In genomic region chr4:2462218-2462991, GRCh38 we compare ENCODE assay signal across 8 cellular contexts. TPM values are rescaled to one million over a fixed set of nuclear protein-coding genes. Genes with fewer than 3 reads are reported as not detected.
DNase-seq lines count a peak whose midpoint lies in the region; ATAC-seq and TF ChIP-seq lines count a peak whose summit lies in the region.

No MANE protein-coding gene starts in this region.

- H3K4me3 ChIP-seq in CD8-positive, alpha-beta memory T cell (ENCODE audit: low read length) = no peak overlapping the region
- H3K4me3 ChIP-seq in SJSA1 (peak overlapping the region; percentile 39), osteoblast (ENCODE audit: insufficient read depth, low read length) (peak overlapping the region; percentile 67), thoracic aorta (peak overlapping the region; percentile 83)

- H2AFZ ChIP-seq in osteoblast (ENCODE audit: low read length) = peak overlapping the region; percentile 70

- TF ChIP-seq CTCF in glutamatergic neuron (IDR thresholded peaks at IDR 0.05; ENCODE audit: partially characterized antibody, unreplicated experiment) (no peak), osteoblast (IDR thresholded peaks at IDR 0.05; ENCODE audit: extremely low read depth, low read depth, low read length) (no peak), thoracic aorta (IDR thresholded peaks at IDR 0.05) (peak; percentile 46)

- H3K27ac ChIP-seq in CD8-positive, alpha-beta memory T cell (ENCODE audit: low read depth, low read length) = no peak overlapping the region
- no peak overlapping the region for H3K27ac ChIP-seq in SJSA1
- no peak overlapping the region for H3K27ac ChIP-seq in osteoblast (ENCODE audit: low read depth, low read length)
- no peak overlapping the region for H3K27ac ChIP-seq in thoracic aorta

- H3K9me3 Mint-ChIP-seq in CD8-positive, alpha-beta memory T cell = no peaks in the 10 kb centered on the region
- no peaks in the 10 kb centered on the region for H3K9me3 Mint-ChIP-seq in activated naive CD4-positive, alpha-beta T cell treated with anti-CD3 and anti-CD28 coated beads, Interleukin-2, amount 50 U/mL, for 24 hours
- H3K9me3 Mint-ChIP-seq in glutamatergic neuron (ENCODE audit: unreplicated experiment) = peaks cover 5% of the 10 kb centered on the region

- H3K36me3 Mint-ChIP-seq in CD8-positive, alpha-beta memory T cell = peaks cover 0 to 1% (median 0%) of the 10 kb centered on the region in 3 donors
- H3K36me3 Mint-ChIP-seq in activated naive CD4-positive, alpha-beta T cell treated with anti-CD3 and anti-CD28 coated beads, Interleukin-2, amount 50 U/mL, for 24 hours = no peaks in the 10 kb centered on the region
- H3K36me3 Mint-ChIP-seq in glutamatergic neuron (ENCODE audit: unreplicated experiment) = no peaks in the 10 kb centered on the region

- H3K36me3 ChIP-seq in CD8-positive, alpha-beta memory T cell (ENCODE audit: insufficient read depth, low read length) = no peaks in the 10 kb centered on the region
- H3K36me3 ChIP-seq in SJSA1 (no peaks in the 10 kb centered on the region), osteoblast (ENCODE audit: insufficient read depth, low read length) (no peaks in the 10 kb centered on the region), thoracic aorta (no peaks in the 10 kb centered on the region)

- peaks cover 6 to 16% (median 15%) of the 10 kb centered on the region in 3 donors for H3K4me1 Mint-ChIP-seq in CD8-positive, alpha-beta memory T cell
- peaks cover 20% of the 10 kb centered on the region for H3K4me1 Mint-ChIP-seq in activated naive CD4-positive, alpha-beta T cell treated with anti-CD3 and anti-CD28 coated beads, Interleukin-2, amount 50 U/mL, for 24 hours
- H3K4me1 Mint-ChIP-seq in glutamatergic neuron (ENCODE audit: low read depth, unreplicated experiment) = no peaks in the 10 kb centered on the region

- H3K4me3 Mint-ChIP-seq in CD8-positive, alpha-beta memory T cell = peak overlapping the region; percentile 67 to 91 (median 75)
- H3K4me3 Mint-ChIP-seq in activated naive CD4-positive, alpha-beta T cell treated with anti-CD3 and anti-CD28 coated beads, Interleukin-2, amount 50 U/mL, for 24 hours = peak overlapping the region; percentile 85
- H3K4me3 Mint-ChIP-seq in glutamatergic neuron (ENCODE audit: unreplicated experiment) = peak overlapping the region; percentile 78

- peaks cover 0 to 3% of the 10 kb centered on the region in 2 donors for H3K27me3 Mint-ChIP-seq in CD8-positive, alpha-beta memory T cell
- peaks cover 2% of the 10 kb centered on the region for H3K27me3 Mint-ChIP-seq in activated naive CD4-positive, alpha-beta T cell treated with anti-CD3 and anti-CD28 coated beads, Interleukin-2, amount 50 U/mL, for 24 hours
- peaks cover 3% of the 10 kb centered on the region for H3K27me3 Mint-ChIP-seq in glutamatergic neuron (ENCODE audit: unreplicated experiment)

- peak; percentile 52 to 75 (median 63) for DNase-seq in CD8-positive, alpha-beta memory T cell
- DNase-seq in HT-29 (ENCODE audit: low spot score) (peak; percentile 55), SJSA1 (ENCODE audit: low read depth in 1 of 2, low spot score in 2 of 2) (peak in 1 of 2 experiments; percentile 4), glutamatergic neuron (peak; percentile 84), osteoblast (ENCODE audit: insufficient read length, low spot score, missing footprints) (peak; percentile 99), thoracic aorta (ENCODE audit: low spot score) (no peak)

- H4K20me1 ChIP-seq in osteoblast (ENCODE audit: insufficient read depth, low read length) = no peaks in the 10 kb centered on the region

- H3K79me2 ChIP-seq in osteoblast (ENCODE audit: insufficient read depth, low read length) = no peaks in the 10 kb centered on the region

- peaks cover 8% of the 10 kb centered on the region for H3K4me1 ChIP-seq in CD8-positive, alpha-beta memory T cell (ENCODE audit: insufficient read depth, low read length)
- H3K4me1 ChIP-seq in SJSA1 (replicated peaks) (peaks cover 5% of the 10 kb centered on the region), osteoblast (ENCODE audit: insufficient read depth, low read length) (no peaks in the 10 kb centered on the region), thoracic aorta (ENCODE audit: control insufficient read depth in 1 of 2, low read depth in 2 of 2) (peaks cover 4 to 13% of the 10 kb centered on the region in 2 donors)

- H3K9me3 ChIP-seq in CD8-positive, alpha-beta memory T cell (ENCODE audit: low read length) = no peaks in the 10 kb centered on the region
- H3K9me3 ChIP-seq in SJSA1 (replicated peaks) (no peaks in the 10 kb centered on the region), osteoblast (ENCODE audit: low read depth, low read length) (no peaks in the 10 kb centered on the region), thoracic aorta (no peaks in the 10 kb centered on the region)

- H3K27me3 ChIP-seq in CD8-positive, alpha-beta memory T cell (ENCODE audit: insufficient read depth, low read length, poor library complexity, severe bottlenecking) = no peaks in the 10 kb centered on the region
- H3K27me3 ChIP-seq in SJSA1 (replicated peaks) (no peaks in the 10 kb centered on the region), osteoblast (ENCODE audit: insufficient read depth, low read length) (no peaks in the 10 kb centered on the region), thoracic aorta (replicated peaks; ENCODE audit: insufficient read depth) (no peaks in the 10 kb centered on the region)

- POLR2A ChIA-PET in CD8-positive, alpha-beta memory T cell (lab: Charles Lee) = no interaction called here

- H3K27ac Mint-ChIP-seq in CD8-positive, alpha-beta memory T cell = peak overlapping the region in 2 of 8 donors; percentile 38 to 80
- no peak overlapping the region for H3K27ac Mint-ChIP-seq in activated naive CD4-positive, alpha-beta T cell treated with anti-CD3 and anti-CD28 coated beads, Interleukin-2, amount 50 U/mL, for 24 hours
- no peak overlapping the region for H3K27ac Mint-ChIP-seq in glutamatergic neuron (ENCODE audit: unreplicated experiment)

- CTCF ChIA-PET in CD8-positive, alpha-beta memory T cell (lab: Charles Lee) = interaction anchor here (0.6 to 3.2 kb wide), 15 partner anchors 9 to 246 kb away, joined by 3 to 15 read pairs (median 5); no protein-coding TSS in a partner anchor

- ATAC-seq in GM19467 (IDR thresholded peaks at IDR 0.05; ENCODE audit: unreplicated experiment) (peak; percentile 63), thoracic aorta (ENCODE audit: insufficient number of reproducible peaks, low FRiP score, low read depth) (no peak)

- H3K4me2 ChIP-seq in osteoblast (ENCODE audit: insufficient read depth, low read length) = peak overlapping the region; percentile 64

RNA-seq across cellular contexts. Expression of gene RNF4, which starts 6.5 kb away (rescaled TPM):
- 10 to 100 TPM; 95.4 to 98.1 TPM for total RNA-seq in CD8-positive, alpha-beta memory T cell
- 94.8 TPM for polyA plus RNA-seq in CD8-positive, alpha-beta memory T cell
- total RNA-seq in HT-29 (2014; rRNA removed; shearing (Covaris generic)) = 44.9 and 47.1 TPM in 2 replicates
- total RNA-seq in SJSA1 (2014; rRNA removed; shearing (Covaris generic)) = 34.1 and 59.8 TPM in 2 replicates
- 73.6 TPM for total RNA-seq in glutamatergic neuron (ENCODE audit: unreplicated experiment)
- 68.8 and 76.0 TPM in 2 replicates for total RNA-seq in osteoblast
- 10 to 100 TPM; 29.8 to 83.1 TPM for total RNA-seq in thoracic aorta

RNA-seq across cellular contexts. Expression of gene CFAP99, which starts 43.6 kb away (rescaled TPM):
- under 1 TPM in 1 of 2 experiments, not detected in 1; 0.07 TPM for total RNA-seq in CD8-positive, alpha-beta memory T cell
- not detected for polyA plus RNA-seq in CD8-positive, alpha-beta memory T cell
- total RNA-seq in HT-29 (2014; rRNA removed; shearing (Covaris generic)) = not detected in 2 replicates
- total RNA-seq in SJSA1 (2014; rRNA removed; shearing (Covaris generic)) = not detected in 2 replicates
- not detected for total RNA-seq in glutamatergic neuron (ENCODE audit: unreplicated experiment)
- under 0.01 TPM in 2 replicates for total RNA-seq in osteoblast
- not detected for total RNA-seq in thoracic aorta

RNA-seq across cellular contexts. Expression of gene ZFYVE28, which starts 44.0 kb away (rescaled TPM):
- total RNA-seq in CD8-positive, alpha-beta memory T cell = 10 to 100 TPM; 12.9 to 13.2 TPM
- polyA plus RNA-seq in CD8-positive, alpha-beta memory T cell = 14.8 TPM
- total RNA-seq in HT-29 (2014; rRNA removed; shearing (Covaris generic)) = 0.26 and 2.0 TPM in 2 replicates
- 0.11 TPM in 1 of 2 replicates, not detected in the other for total RNA-seq in SJSA1 (2014; rRNA removed; shearing (Covaris generic))
- total RNA-seq in glutamatergic neuron (ENCODE audit: unreplicated experiment) = 4.8 TPM
- 9.7 and 10.5 TPM in 2 replicates for total RNA-seq in osteoblast
- total RNA-seq in thoracic aorta = 10 to 100 TPM; 11.5 to 20.2 TPM
